Comparison of ENCODE assay signal across 10 cellular contexts in the genomic region with DNA sequence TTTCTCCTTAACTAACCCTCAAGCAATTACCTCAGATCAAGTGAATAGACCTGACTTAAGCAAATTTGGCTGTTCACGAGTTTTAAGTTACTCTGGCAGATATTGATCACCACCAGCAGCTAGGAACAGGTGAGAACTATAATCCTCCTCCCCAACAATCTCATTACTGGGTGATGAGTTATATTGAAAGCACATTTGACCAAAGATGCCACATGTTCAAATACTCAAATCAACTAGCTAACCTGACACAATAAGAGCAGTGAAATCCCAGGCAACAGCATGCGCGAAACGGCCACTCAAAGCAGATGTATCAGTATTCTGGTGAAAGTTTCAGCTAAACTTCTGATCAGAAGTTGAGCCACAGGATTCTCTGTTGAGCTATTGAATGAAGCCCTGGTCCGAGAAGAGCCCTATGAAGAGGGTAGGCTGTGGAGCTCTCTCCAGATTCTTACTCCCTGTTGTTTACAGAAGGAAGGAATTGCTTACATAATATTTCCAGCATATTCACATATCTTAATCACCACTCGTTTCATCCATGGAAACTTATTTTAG. TPM values are rescaled to one million over a fixed set of nuclear protein-coding genes. Genes with fewer than 3 reads are reported as not detected.
A peak's percentile ranks its signal among the peaks of the same experiment; 100 is the strongest.
DNase-seq lines count a peak whose midpoint lies in the region; ATAC-seq, FAIRE-seq and TF ChIP-seq lines count a peak whose summit lies in the region.
"Had no signal": no experiment of that assay in that cellular context is flagged by ENCODE, and none has a peak within 500 bp of the region (broad histone marks: within the 10 kb centered on the region; RNA-seq: fewer than 3 reads in every experiment).

No MANE protein-coding gene starts in this region.

- no peaks in the 10 kb centered on the region for H3K9me3 Mint-ChIP-seq in activated CD4-positive, alpha-beta memory T cell treated with anti-CD3 and anti-CD28 coated beads for 36 hours
- no peaks in the 10 kb centered on the region for H3K9me3 Mint-ChIP-seq in activated CD4-positive, alpha-beta memory T cell treated with anti-CD3 and anti-CD28 coated beads, Interleukin-2, amount 10 ng/mL, durations not matched to agents 7 days and 5 days
- no peaks in the 10 kb centered on the region for H3K9me3 Mint-ChIP-seq in stimulated activated effector memory CD8-positive, alpha-beta T cell treated with anti-CD3 and anti-CD28 coated beads, Interleukin-12 subunit alpha, Interleukin-12 subunit beta, amount 100 ng/mL, for 72 hours
- H3K9me3 Mint-ChIP-seq: IgD-negative memory B cell had no signal

- peaks cover 10% of the 10 kb centered on the region for H3K4me1 Mint-ChIP-seq in activated CD4-positive, alpha-beta memory T cell treated with anti-CD3 and anti-CD28 coated beads for 36 hours (ENCODE audit: low read depth)
- H3K4me1 Mint-ChIP-seq in activated CD4-positive, alpha-beta memory T cell treated with anti-CD3 and anti-CD28 coated beads, Interleukin-2, amount 10 ng/mL, durations not matched to agents 7 days and 5 days, result peaks cover 14% of the 10 kb centered on the region
- H3K4me1 Mint-ChIP-seq in stimulated activated effector memory CD8-positive, alpha-beta T cell treated with anti-CD3 and anti-CD28 coated beads, Interleukin-12 subunit alpha, Interleukin-12 subunit beta, amount 100 ng/mL, for 72 hours, result peaks cover 21% of the 10 kb centered on the region

- no peaks in the 10 kb centered on the region for H3K36me3 Mint-ChIP-seq in activated CD4-positive, alpha-beta memory T cell treated with anti-CD3 and anti-CD28 coated beads for 36 hours
- H3K36me3 Mint-ChIP-seq in activated CD4-positive, alpha-beta memory T cell treated with anti-CD3 and anti-CD28 coated beads, Interleukin-2, amount 10 ng/mL, durations not matched to agents 7 days and 5 days (ENCODE audit: low read depth), result no peaks in the 10 kb centered on the region
- no peaks in the 10 kb centered on the region for H3K36me3 Mint-ChIP-seq in stimulated activated effector memory CD8-positive, alpha-beta T cell treated with anti-CD3 and anti-CD28 coated beads, Interleukin-12 subunit alpha, Interleukin-12 subunit beta, amount 100 ng/mL, for 72 hours

- no peak for FAIRE-seq in D721Med (lab: Jason Lieb, UNC)

- CTCF ChIA-PET in activated CD4-positive, alpha-beta memory T cell treated with anti-CD3 and anti-CD28 coated beads for 36 hours (lab: Charles Lee), result interaction anchor here (1.3 to 3.1 kb wide), 4 partner anchors 11 to 397 kb away, joined by 4 to 14 read pairs (median 8); no protein-coding TSS in a partner anchor
- CTCF ChIA-PET in activated CD4-positive, alpha-beta memory T cell treated with anti-CD3 and anti-CD28 coated beads, Interleukin-2, amount 10 ng/mL, durations not matched to agents 7 days and 5 days (lab: Charles Lee), result interaction anchor here (1.5 to 2.7 kb wide), 2 partner anchors 12 to 14 kb away, joined by 7 to 12 read pairs; no protein-coding TSS in a partner anchor

- intact Hi-C loops in activated CD4-positive, alpha-beta memory T cell treated with anti-CD3 and anti-CD28 coated beads for 36 hours (cut with micrococcal nuclease), result loop anchor here (1.0 kb wide), 1 partner anchor 260 kb away; no protein-coding TSS in a partner anchor
- intact Hi-C loops in posterior vena cava (cut with DNase I), result no loop called here

- H3K9me3 ChIP-seq in SJSA1 (replicated peaks), result no peaks in the 10 kb centered on the region

- DNase-seq in activated CD4-positive, alpha-beta memory T cell treated with anti-CD3 and anti-CD28 coated beads for 36 hours, result peak; percentile 44
- DNase-seq in activated CD4-positive, alpha-beta memory T cell treated with anti-CD3 and anti-CD28 coated beads, Interleukin-2, amount 10 ng/mL, durations not matched to agents 7 days and 5 days, result no peak
- DNase-seq in SJSA1 (ENCODE audit: low read depth in 1 of 2, low spot score in 2 of 2) (no peak), NOMO-1 (lab: John Stamatoyannopoulos, UW; ENCODE audit: unreplicated experiment in 2 of 2) (no peak), D721Med (ENCODE audit: insufficient read length, low spot score) (no peak), posterior vena cava (ENCODE audit: low spot score) (no peak)
- no peak for DNase-seq in stimulated activated effector memory CD8-positive, alpha-beta T cell treated with anti-CD3 and anti-CD28 coated beads, Interleukin-12 subunit alpha, Interleukin-12 subunit beta, amount 100 ng/mL, for 72 hours (ENCODE audit: low spot score in 2 of 2)
- DNase-seq: activated CD4-positive, CD25-positive, alpha-beta regulatory T cell had no signal

- POLR2A ChIA-PET in activated CD4-positive, alpha-beta memory T cell treated with anti-CD3 and anti-CD28 coated beads for 36 hours (lab: Charles Lee), result interaction anchor here (0.9 kb wide), 1 partner anchor 11 kb away, joined by 5 read pairs; no protein-coding TSS in a partner anchor
- POLR2A ChIA-PET in activated CD4-positive, alpha-beta memory T cell treated with anti-CD3 and anti-CD28 coated beads, Interleukin-2, amount 10 ng/mL, durations not matched to agents 7 days and 5 days (lab: Charles Lee), result no interaction called here

- no peak overlapping the region for H3K4me3 ChIP-seq in SJSA1

- no peaks in the 10 kb centered on the region for H3K27me3 ChIP-seq in SJSA1 (replicated peaks)

- peaks cover 6% of the 10 kb centered on the region for H3K27me3 Mint-ChIP-seq in activated CD4-positive, alpha-beta memory T cell treated with anti-CD3 and anti-CD28 coated beads for 36 hours
- no peaks in the 10 kb centered on the region for H3K27me3 Mint-ChIP-seq in activated CD4-positive, alpha-beta memory T cell treated with anti-CD3 and anti-CD28 coated beads, Interleukin-2, amount 10 ng/mL, durations not matched to agents 7 days and 5 days
- H3K27me3 Mint-ChIP-seq: IgD-negative memory B cell had no signal

- peak overlapping the region; percentile 84 for H3K27ac ChIP-seq in SJSA1

- no peak overlapping the region for H3K4me3 Mint-ChIP-seq in activated CD4-positive, alpha-beta memory T cell treated with anti-CD3 and anti-CD28 coated beads for 36 hours
- no peak overlapping the region for H3K4me3 Mint-ChIP-seq in activated CD4-positive, alpha-beta memory T cell treated with anti-CD3 and anti-CD28 coated beads, Interleukin-2, amount 10 ng/mL, durations not matched to agents 7 days and 5 days
- H3K4me3 Mint-ChIP-seq in stimulated activated effector memory CD8-positive, alpha-beta T cell treated with anti-CD3 and anti-CD28 coated beads, Interleukin-12 subunit alpha, Interleukin-12 subunit beta, amount 100 ng/mL, for 72 hours, result peak overlapping the region; percentile 3
- H3K4me3 Mint-ChIP-seq: IgD-negative memory B cell had no signal

- H3K27ac Mint-ChIP-seq in activated CD4-positive, alpha-beta memory T cell treated with anti-CD3 and anti-CD28 coated beads for 36 hours, result no peak overlapping the region
- H3K27ac Mint-ChIP-seq in activated CD4-positive, alpha-beta memory T cell treated with anti-CD3 and anti-CD28 coated beads, Interleukin-2, amount 10 ng/mL, durations not matched to agents 7 days and 5 days, result no peak overlapping the region
- peak overlapping the region; percentile 35 for H3K27ac Mint-ChIP-seq in stimulated activated effector memory CD8-positive, alpha-beta T cell treated with anti-CD3 and anti-CD28 coated beads, Interleukin-12 subunit alpha, Interleukin-12 subunit beta, amount 100 ng/mL, for 72 hours
- H3K27ac Mint-ChIP-seq: IgD-negative memory B cell had no signal

- peaks cover 44% of the 10 kb centered on the region for H3K4me1 ChIP-seq in SJSA1 (replicated peaks)

- no peak for TF ChIP-seq CTCF in D721Med (IDR thresholded peaks at IDR 0.05; ENCODE audit: insufficient read depth, missing control alignments)

- H3K36me3 ChIP-seq in SJSA1, result no peaks in the 10 kb centered on the region

- peak; percentile 83 for ATAC-seq in HG02642 (IDR thresholded peaks at IDR 0.05; ENCODE audit: poor library complexity, unreplicated experiment)
- ATAC-seq in stimulated activated effector memory CD8-positive, alpha-beta T cell treated with anti-CD3 and anti-CD28 coated beads, Interleukin-12 subunit alpha, Interleukin-12 subunit beta, amount 100 ng/mL, for 72 hours, result peak; percentile 92

RNA-seq across cellular contexts. Expression of a gene that starts 52.6 kb away (rescaled TPM):
- total RNA-seq in activated CD4-positive, alpha-beta memory T cell treated with anti-CD3 and anti-CD28 coated beads for 36 hours, result under 1 TPM; 0.07 to 0.19 TPM
- under 1 TPM; 0.13 to 0.38 TPM for total RNA-seq in activated CD4-positive, alpha-beta memory T cell treated with anti-CD3 and anti-CD28 coated beads, Interleukin-2, amount 10 ng/mL, durations not matched to agents 7 days and 5 days
- total RNA-seq in SJSA1 (2014; rRNA removed; shearing (Covaris generic)), result 118 and 154 TPM in 2 replicates
- total RNA-seq in posterior vena cava, result 100 to 1,000 TPM; 226 to 291 TPM

Comparison
In these comparisons a context has a peak if more than half of its experiments do, and no peak if none do; other contexts are left out.
1. RNA of a gene that starts 52.6 kb away (total RNA-seq): 226 to 291 TPM in posterior vena cava and 118 to 154 TPM in SJSA1; 0.13 to 0.38 TPM in activated CD4-positive, alpha-beta memory T cell treated with anti-CD3 and anti-CD28 coated beads, Interleukin-2, amount 10 ng/mL, durations not matched to agents 7 days and 5 days and 0.07 to 0.19 TPM in activated CD4-positive, alpha-beta memory T cell treated with anti-CD3 and anti-CD28 coated beads for 36 hours; every median in the first group is over 10 times any median in the second.